Comparison of ENCODE assay signal across 8 cellular contexts in the genomic region with DNA sequence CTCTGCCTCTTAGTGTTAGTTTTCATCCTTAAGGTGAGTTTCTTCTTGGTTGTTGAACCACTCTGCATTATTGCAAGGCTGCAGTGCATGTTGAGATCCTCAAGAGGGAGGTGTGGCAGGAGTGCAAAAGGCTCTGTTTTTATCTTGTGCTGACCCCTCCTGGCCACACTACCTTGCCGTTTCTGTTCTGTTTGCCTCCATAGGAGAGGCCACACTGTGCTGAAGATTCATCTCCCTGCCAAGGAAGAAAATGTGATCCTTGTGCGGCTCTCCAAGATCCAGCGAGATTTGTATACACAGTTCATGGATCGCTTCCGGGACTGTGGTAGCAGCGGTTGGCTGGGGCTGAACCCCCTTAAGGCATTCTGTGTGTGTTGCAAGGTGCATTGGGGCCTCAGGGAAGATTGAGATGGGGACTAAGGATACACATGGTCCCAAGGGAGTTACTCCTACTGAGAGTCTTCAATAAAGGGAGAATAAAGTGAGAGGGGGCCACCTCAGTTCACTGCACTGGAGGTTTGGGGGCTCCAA. TPM values are rescaled to one million over a fixed set of nuclear protein-coding genes. Genes with fewer than 3 reads are reported as not detected.
A peak's percentile ranks its signal among the peaks of the same experiment; 100 is the strongest.
DNase-seq lines count a peak whose midpoint lies in the region; ATAC-seq, FAIRE-seq and TF ChIP-seq lines count a peak whose summit lies in the region.

No MANE protein-coding gene starts in this region.

- ATAC-seq in T-helper 17 cell (peak; percentile 60), esophagus mucosa (peak; percentile 91), GM18520 (IDR thresholded peaks at IDR 0.05; ENCODE audit: unreplicated experiment) (no peak)

- no peaks in the 10 kb centered on the region for H3K9me3 ChIP-seq in T-helper 17 cell (ENCODE audit: control insufficient read depth, low read length, poor library complexity, severe bottlenecking)

- no peak overlapping the region for H3K4me3 Mint-ChIP-seq in T-helper 17 cell
- H3K4me3 Mint-ChIP-seq in osteocyte (ENCODE audit: unreplicated experiment): no peak overlapping the region

- H3K4me1 Mint-ChIP-seq in T-helper 17 cell (no peaks in the 10 kb centered on the region), osteocyte (ENCODE audit: unreplicated experiment) (no peaks in the 10 kb centered on the region)

- TF ChIP-seq CTCF in D721Med (IDR thresholded peaks at IDR 0.05; ENCODE audit: insufficient read depth, missing control alignments) (peak; percentile 98), GM20000 (IDR thresholded peaks at IDR 0.05; ENCODE audit: extremely low read depth, missing control alignments) (peak; percentile 75), osteocyte (IDR thresholded peaks at IDR 0.05) (peak; percentile 66)

- peak; percentile 50 for DNase-seq in D721Med (ENCODE audit: insufficient read length, low spot score)
- peak; percentile 69 for DNase-seq in GM20000 (ENCODE audit: low spot score)
- DNase-seq in M059J (ENCODE audit: low read depth): peak; percentile 45
- DNase-seq in T-helper 17 cell: no peak
- no peak for DNase-seq in osteocyte (ENCODE audit: extremely low spot score, unreplicated experiment)
- no peak for DNase-seq in mesenteric fat pad (ENCODE audit: low spot score)

- H3K9me3 Mint-ChIP-seq in osteocyte (ENCODE audit: unreplicated experiment): no peaks in the 10 kb centered on the region

- H3K36me3 Mint-ChIP-seq in T-helper 17 cell (ENCODE audit: low read depth): peaks cover 9% of the 10 kb centered on the region
- H3K36me3 Mint-ChIP-seq in osteocyte (ENCODE audit: unreplicated experiment): peaks cover 53% of the 10 kb centered on the region

- FAIRE-seq in D721Med (lab: Jason Lieb, UNC): peak; percentile 63

- H3K27me3 Mint-ChIP-seq in T-helper 17 cell: no peaks in the 10 kb centered on the region
- no peaks in the 10 kb centered on the region for H3K27me3 Mint-ChIP-seq in osteocyte (ENCODE audit: unreplicated experiment)

- no peak overlapping the region for H3K27ac Mint-ChIP-seq in T-helper 17 cell
- no peak overlapping the region for H3K27ac Mint-ChIP-seq in osteocyte (ENCODE audit: unreplicated experiment)

RNA-seq across cellular contexts. Expression of a gene that starts 33.0 kb away (rescaled TPM):
- 56.3 and 61.0 TPM in 2 replicates for total RNA-seq in M059J (2014; rRNA removed; shearing (Covaris generic))
- 10 to 100 TPM; 35.5 to 36.5 TPM for total RNA-seq in T-helper 17 cell
- 32.8 TPM for total RNA-seq in esophagus mucosa
- total RNA-seq in osteocyte: 63.0 and 65.2 TPM in 2 replicates
- total RNA-seq in mesenteric fat pad: 35.4 TPM

Comparison
In these comparisons a context has a peak if more than half of its experiments do, and no peak if none do; other contexts are left out.
1. DNase-seq: peak in D721Med (single experiment), GM20000 (single experiment) and M059J (single experiment); none in T-helper 17 cell (0 of 3), osteocyte (single experiment) and mesenteric fat pad (single experiment).
2. Peak in every context shown above with its lines, with median percentiles within 50 percentile points of each other: CTCF ChIP-seq.